12 cellular contexts compared by ENCODE assay signal in the genomic region with DNA sequence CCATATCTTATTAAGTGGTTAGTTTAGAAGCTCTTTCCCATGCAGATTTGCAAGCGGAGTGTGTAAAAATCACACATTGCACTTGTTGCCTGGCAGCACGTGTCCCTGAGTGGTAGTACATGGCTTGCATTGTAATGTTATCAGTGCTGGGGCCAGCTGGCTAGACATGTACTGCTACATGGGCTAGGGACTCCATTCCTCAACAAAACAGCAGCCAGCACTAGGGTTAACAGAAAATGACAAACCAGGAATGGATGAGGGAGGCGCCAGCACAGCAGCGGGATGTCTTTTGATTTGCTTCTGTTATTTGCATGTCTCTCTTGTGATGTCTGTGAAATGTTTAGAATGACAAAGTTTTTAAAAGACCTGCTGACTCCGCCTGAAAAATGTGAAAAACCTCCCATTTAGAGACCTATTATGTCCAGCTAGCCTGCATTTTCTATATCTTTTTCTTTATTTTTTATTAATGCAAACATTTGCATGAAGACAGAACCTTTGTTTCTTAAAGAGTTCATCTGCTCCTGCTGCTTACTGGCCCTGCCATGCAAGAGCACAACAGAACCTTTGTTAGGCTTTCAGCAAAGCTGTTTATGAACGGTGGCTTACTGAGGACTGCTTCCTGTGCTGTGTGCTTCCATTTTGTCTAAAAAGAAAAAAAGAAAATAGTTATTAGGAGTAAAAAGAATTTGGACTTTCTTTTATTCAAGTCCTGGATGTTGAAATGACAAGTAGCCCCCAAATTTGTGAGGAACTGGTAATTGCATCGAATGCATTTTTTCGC. TPM values are rescaled to one million over a fixed set of nuclear protein-coding genes. Genes with fewer than 3 reads are reported as not detected.
DNase-seq lines count a peak whose midpoint lies in the region; ATAC-seq and TF ChIP-seq lines count a peak whose summit lies in the region.
"Had no signal": no experiment of that assay in that cellular context is flagged by ENCODE, and none has a peak within 500 bp of the region (broad histone marks: within the 10 kb centered on the region; RNA-seq: fewer than 3 reads in every experiment).

No MANE protein-coding gene starts in this region.

- H3K27ac ChIP-seq in caudate nucleus (ENCODE audit: low read depth, low read length): peak overlapping the region; percentile 93
- H3K27ac ChIP-seq: sigmoid colon had no signal

- peaks cover 12% of the 10 kb centered on the region for H3K4me1 Mint-ChIP-seq in Calu3 (ENCODE audit: low read depth, unreplicated experiment)

- DNase-seq in left ventricle myocardium superior (no peak), Right ventricle myocardium inferior (ENCODE audit: missing footprints) (no peak), caudate nucleus (lab: John Stamatoyannopoulos, UW) (peak in 51 of 61 donors; percentile 2 to 74 (median 31)), medulla oblongata (ENCODE audit: extremely low spot score) (peak; percentile 87), cortex of kidney (lab: John Stamatoyannopoulos, UW) (no peak), posterior vena cava (ENCODE audit: low spot score) (no peak), Calu3 (no peak)
- DNase-seq: left cardiac atrium; NK-92 treated with Interleukin-12 subunit alpha and Interleukin-12 subunit beta, amount 100 ng/mL, for 24 hours; sigmoid colon had no signal

- intact Hi-C loops in left ventricle myocardium superior (cut with micrococcal nuclease): no loop called here
- intact Hi-C loops in Right ventricle myocardium inferior (cut with DNase I): no loop called here
- intact Hi-C loops in posterior vena cava (cut with DNase I): no loop called here
- intact Hi-C loops in Calu3 (cut with micrococcal nuclease; ENCODE audit: unreplicated experiment): loop anchor here (1.0 kb wide), 1 partner anchor 46 kb away; no protein-coding TSS in a partner anchor

- no TSS peak for BruUV-seq in Calu3 (replicated peaks; lab: Mats Ljungman, UMichigan)

- no peaks in the 10 kb centered on the region for H3K27me3 Mint-ChIP-seq in Calu3 (ENCODE audit: unreplicated experiment)

- ATAC-seq in left ventricle myocardium superior (peak; percentile 60), Right ventricle myocardium inferior (no peak), HG03196 (IDR thresholded peaks at IDR 0.05; ENCODE audit: unreplicated experiment) (no peak)

- CTCF ChIA-PET in Calu3 (lab: Charles Lee): no interaction called here

- H3K27ac Mint-ChIP-seq in Calu3 (ENCODE audit: unreplicated experiment): no peak overlapping the region
- H3K27ac Mint-ChIP-seq: T-helper 1 cell treated with Interleukin-12 subunit alpha and Interleukin-12 subunit beta and Interleukin-4 antibody, amounts not matched to agents 30 μg/mL and 1 μg/mL, for 36 hours had no signal

- no peak overlapping the region for H3K4me3 Mint-ChIP-seq in Calu3 (ENCODE audit: low read depth, unreplicated experiment)
- H3K4me3 Mint-ChIP-seq: T-helper 1 cell treated with Interleukin-12 subunit alpha and Interleukin-12 subunit beta and Interleukin-4 antibody, amounts not matched to agents 30 μg/mL and 1 μg/mL, for 36 hours had no signal

- no peaks in the 10 kb centered on the region for H3K9me3 Mint-ChIP-seq in Calu3 (ENCODE audit: low read depth, unreplicated experiment)
- H3K9me3 Mint-ChIP-seq: T-helper 1 cell treated with Interleukin-12 subunit alpha and Interleukin-12 subunit beta and Interleukin-4 antibody, amounts not matched to agents 30 μg/mL and 1 μg/mL, for 36 hours had no signal

- no peaks in the 10 kb centered on the region for H3K36me3 Mint-ChIP-seq in Calu3 (ENCODE audit: insufficient read depth, unreplicated experiment)

- TF ChIP-seq CTCF in Calu3 (IDR thresholded peaks at IDR 0.05; ENCODE audit: unreplicated experiment): no peak

RNA-seq across cellular contexts. Expression of a gene that starts 40.7 kb away (rescaled TPM):
- total RNA-seq in left ventricle myocardium superior (9.6 TPM), Right ventricle myocardium inferior (11.0 TPM), posterior vena cava (10 to 100 TPM; 17.8 to 19.8 TPM), Calu3 (2022) (23.2 and 24.3 TPM in 2 replicates)

RNA-seq across cellular contexts. Expression of a gene that starts 58.9 kb away (rescaled TPM):
- total RNA-seq in left ventricle myocardium superior: 21.9 TPM
- total RNA-seq in Right ventricle myocardium inferior: 17.5 TPM
- total RNA-seq in posterior vena cava: 10 to 100 TPM in 1 of 2 donors, 1 to 10 TPM in 1; 9.1 to 10.1 TPM
- 0.80 and 1.3 TPM in 2 replicates for total RNA-seq in Calu3 (2022)

Comparison
In these comparisons a context has a peak if more than half of its experiments do, and no peak if none do; other contexts are left out.
1. DNase-seq: peak in caudate nucleus (51 of 61) and medulla oblongata (single experiment); none in left ventricle myocardium superior (single experiment), Right ventricle myocardium inferior (single experiment), cortex of kidney (single experiment), posterior vena cava (single experiment) and Calu3 (single experiment).